ENCODE assay signal across 12 cellular contexts in genomic region chr18:13541621-13542519, GRCh38.
DNase-seq lines count a peak whose midpoint lies in the region; ATAC-seq and TF ChIP-seq lines count a peak whose summit lies in the region.
"Had no signal": no experiment of that assay in that cellular context is flagged by ENCODE, and none has a peak within 500 bp of the region (broad histone marks: within the 10 kb centered on the region; RNA-seq: fewer than 3 reads in every experiment).

No MANE protein-coding gene starts in this region.

- H3K4me3 ChIP-seq in right lobe of liver, result peak overlapping the region in 1 of 3 donors; percentile 2
- H3K4me3 ChIP-seq: thyroid gland had no signal

- H3K36me3 ChIP-seq in right lobe of liver, result no peaks in the 10 kb centered on the region
- H3K36me3 ChIP-seq: thyroid gland had no signal

- no peak for TF ChIP-seq POLR2A in right lobe of liver (IDR thresholded peaks at IDR 0.05)

- peak overlapping the region; percentile 55 for H3K27ac Mint-ChIP-seq in activated CD8-positive, alpha-beta T cell treated with anti-CD3 and anti-CD28 coated beads for 36 hours
- H3K27ac Mint-ChIP-seq in activated CD8-positive, alpha-beta T cell treated with anti-CD3 and anti-CD28 coated beads, Interleukin-2, amount 10 ng/mL, durations not matched to agents 7 days and 5 days, result no peak overlapping the region
- peak overlapping the region; percentile 59 for H3K27ac Mint-ChIP-seq in activated naive CD8-positive, alpha-beta T cell treated with anti-CD3 and anti-CD28 coated beads, Interleukin-2, amount 50 U/mL, for 24 hours

- intact Hi-C loops in activated CD8-positive, alpha-beta T cell treated with anti-CD3 and anti-CD28 coated beads for 36 hours (cut with micrococcal nuclease), result no loop called here
- intact Hi-C loops in right lobe of liver (cut with DNase I), result loop anchor here in 1 of 2 donors (5.0 kb wide), 1 partner anchor 325 kb away; the partner anchor contains the start of gene LDLRAD4

- POLR2A ChIA-PET in activated CD8-positive, alpha-beta T cell treated with anti-CD3 and anti-CD28 coated beads for 36 hours (lab: Charles Lee), result no interaction called here
- POLR2A ChIA-PET in activated CD8-positive, alpha-beta T cell treated with anti-CD3 and anti-CD28 coated beads, Interleukin-2, amount 10 ng/mL, durations not matched to agents 7 days and 5 days (lab: Charles Lee), result interaction anchor here (1.8 kb wide), 1 partner anchor 72 kb away, joined by 6 read pairs; no protein-coding TSS in a partner anchor

- no peaks in the 10 kb centered on the region for H3K9me3 Mint-ChIP-seq in activated CD8-positive, alpha-beta T cell treated with anti-CD3 and anti-CD28 coated beads for 36 hours
- no peaks in the 10 kb centered on the region for H3K9me3 Mint-ChIP-seq in activated CD8-positive, alpha-beta T cell treated with anti-CD3 and anti-CD28 coated beads, Interleukin-2, amount 10 ng/mL, durations not matched to agents 7 days and 5 days (ENCODE audit: insufficient read depth)
- peaks cover under 1% of the 10 kb centered on the region for H3K9me3 Mint-ChIP-seq in activated naive CD8-positive, alpha-beta T cell treated with anti-CD3 and anti-CD28 coated beads, Interleukin-2, amount 50 U/mL, for 24 hours

- no peak for DNase-seq in activated CD8-positive, alpha-beta T cell treated with anti-CD3 and anti-CD28 coated beads for 36 hours
- no peak for DNase-seq in activated CD8-positive, alpha-beta T cell treated with anti-CD3 and anti-CD28 coated beads, Interleukin-2, amount 10 ng/mL, durations not matched to agents 7 days and 5 days
- DNase-seq in activated naive CD8-positive, alpha-beta T cell treated with anti-CD3 and anti-CD28 coated beads, Interleukin-2, amount 50 U/mL, for 24 hours, result no peak
- DNase-seq in right lobe of liver (peak in 2 of 3 donors; percentile 64 to 73), ureter (ENCODE audit: low spot score) (peak; percentile 45), NAMALWA (ENCODE audit: low spot score) (no peak), RPMI8226 (no peak)
- no peak for DNase-seq in stimulated activated CD4-positive, alpha-beta T cell treated with anti-CD3 and anti-CD28 coated beads, Interleukin-4, amount 100 ng/mL, for 24 hours
- DNase-seq: activated CD4-positive, alpha-beta T cell treated with anti-CD3 and anti-CD28 coated beads for 1 hour; DMS79; NCI-H1436; thyroid gland had no signal

- 39% methylated on average over 11 of the region's 13 CpGs for WGBS in right lobe of liver (ENCODE audit: insufficient coverage, low coverage, low lambda C conversion rate, missing lambda C conversion rate)

- no peak overlapping the region for H3K4me3 Mint-ChIP-seq in activated CD8-positive, alpha-beta T cell treated with anti-CD3 and anti-CD28 coated beads for 36 hours
- H3K4me3 Mint-ChIP-seq in activated CD8-positive, alpha-beta T cell treated with anti-CD3 and anti-CD28 coated beads, Interleukin-2, amount 10 ng/mL, durations not matched to agents 7 days and 5 days, result no peak overlapping the region
- H3K4me3 Mint-ChIP-seq in activated naive CD8-positive, alpha-beta T cell treated with anti-CD3 and anti-CD28 coated beads, Interleukin-2, amount 50 U/mL, for 24 hours, result no peak overlapping the region

- peaks cover 11% of the 10 kb centered on the region for H3K36me3 Mint-ChIP-seq in activated CD8-positive, alpha-beta T cell treated with anti-CD3 and anti-CD28 coated beads for 36 hours (ENCODE audit: low read depth)
- H3K36me3 Mint-ChIP-seq in activated CD8-positive, alpha-beta T cell treated with anti-CD3 and anti-CD28 coated beads, Interleukin-2, amount 10 ng/mL, durations not matched to agents 7 days and 5 days (ENCODE audit: low read depth), result peaks cover 25% of the 10 kb centered on the region
- H3K36me3 Mint-ChIP-seq in activated naive CD8-positive, alpha-beta T cell treated with anti-CD3 and anti-CD28 coated beads, Interleukin-2, amount 50 U/mL, for 24 hours (ENCODE audit: low read depth), result no peaks in the 10 kb centered on the region

- H3K4me1 ChIP-seq in right lobe of liver, result peaks cover 0 to 45% (median 21%) of the 10 kb centered on the region in 4 donors

- H3K4me1 Mint-ChIP-seq in activated CD8-positive, alpha-beta T cell treated with anti-CD3 and anti-CD28 coated beads for 36 hours (ENCODE audit: low read depth), result peaks cover 56% of the 10 kb centered on the region
- H3K4me1 Mint-ChIP-seq in activated CD8-positive, alpha-beta T cell treated with anti-CD3 and anti-CD28 coated beads, Interleukin-2, amount 10 ng/mL, durations not matched to agents 7 days and 5 days (ENCODE audit: low read depth), result peaks cover 40% of the 10 kb centered on the region
- peaks cover 50% of the 10 kb centered on the region for H3K4me1 Mint-ChIP-seq in activated naive CD8-positive, alpha-beta T cell treated with anti-CD3 and anti-CD28 coated beads, Interleukin-2, amount 50 U/mL, for 24 hours

- CTCF ChIA-PET in activated CD8-positive, alpha-beta T cell treated with anti-CD3 and anti-CD28 coated beads for 36 hours (lab: Charles Lee), result interaction anchor here (1.2 to 2.5 kb wide), 2 partner anchors 16 to 75 kb away, joined by 3 to 7 read pairs; no protein-coding TSS in a partner anchor
- CTCF ChIA-PET in activated CD8-positive, alpha-beta T cell treated with anti-CD3 and anti-CD28 coated beads, Interleukin-2, amount 10 ng/mL, durations not matched to agents 7 days and 5 days (lab: Charles Lee), result interaction anchor here (1.4 to 1.9 kb wide), 2 partner anchors 16 to 21 kb away, joined by 4 to 5 read pairs; no protein-coding TSS in a partner anchor

- no peaks in the 10 kb centered on the region for H3K9me3 ChIP-seq in right lobe of liver
- H3K9me3 ChIP-seq: thyroid gland had no signal

- H3K27me3 Mint-ChIP-seq in activated CD8-positive, alpha-beta T cell treated with anti-CD3 and anti-CD28 coated beads for 36 hours, result no peaks in the 10 kb centered on the region
- no peaks in the 10 kb centered on the region for H3K27me3 Mint-ChIP-seq in activated CD8-positive, alpha-beta T cell treated with anti-CD3 and anti-CD28 coated beads, Interleukin-2, amount 10 ng/mL, durations not matched to agents 7 days and 5 days (ENCODE audit: low read depth)
- H3K27me3 Mint-ChIP-seq in activated naive CD8-positive, alpha-beta T cell treated with anti-CD3 and anti-CD28 coated beads, Interleukin-2, amount 50 U/mL, for 24 hours, result no peaks in the 10 kb centered on the region

- peak overlapping the region in 1 of 3 donors; percentile 46 for H3K27ac ChIP-seq in right lobe of liver

- no peak for ATAC-seq in activated CD8-positive, alpha-beta T cell treated with anti-CD3 and anti-CD28 coated beads for 36 hours
- ATAC-seq in activated CD8-positive, alpha-beta T cell treated with anti-CD3 and anti-CD28 coated beads, Interleukin-2, amount 10 ng/mL, durations not matched to agents 7 days and 5 days, result no peak
- no peak for ATAC-seq in activated naive CD8-positive, alpha-beta T cell treated with anti-CD3 and anti-CD28 coated beads, Interleukin-2, amount 50 U/mL, for 24 hours
- peak; percentile 85 to 88 (median 86) for ATAC-seq in right lobe of liver

- H3K27me3 ChIP-seq in right lobe of liver, result no peaks in the 10 kb centered on the region
- H3K27me3 ChIP-seq: thyroid gland had no signal

- TF ChIP-seq CTCF in activated CD8-positive, alpha-beta T cell treated with anti-CD3 and anti-CD28 coated beads for 36 hours (IDR thresholded peaks at IDR 0.05), result no peak
- TF ChIP-seq CTCF in right lobe of liver (IDR thresholded peaks at IDR 0.05), result no peak

Comparison
In these comparisons a context has a peak if more than half of its experiments do, and no peak if none do; other contexts are left out.
1. ATAC-seq: peak in right lobe of liver (4 of 4); none in activated CD8-positive, alpha-beta T cell treated with anti-CD3 and anti-CD28 coated beads for 36 hours (single experiment), activated CD8-positive, alpha-beta T cell treated with anti-CD3 and anti-CD28 coated beads, Interleukin-2, amount 10 ng/mL, durations not matched to agents 7 days and 5 days (single experiment) and activated naive CD8-positive, alpha-beta T cell treated with anti-CD3 and anti-CD28 coated beads, Interleukin-2, amount 50 U/mL, for 24 hours (single experiment).
2. DNase-seq: peak in right lobe of liver (2 of 3) and ureter (single experiment); none in activated CD8-positive, alpha-beta T cell treated with anti-CD3 and anti-CD28 coated beads for 36 hours (single experiment), activated CD8-positive, alpha-beta T cell treated with anti-CD3 and anti-CD28 coated beads, Interleukin-2, amount 10 ng/mL, durations not matched to agents 7 days and 5 days (single experiment), activated naive CD8-positive, alpha-beta T cell treated with anti-CD3 and anti-CD28 coated beads, Interleukin-2, amount 50 U/mL, for 24 hours (single experiment), stimulated activated CD4-positive, alpha-beta T cell treated with anti-CD3 and anti-CD28 coated beads, Interleukin-4, amount 100 ng/mL, for 24 hours (single experiment), NAMALWA (single experiment) and RPMI8226 (single experiment).